13 cellular contexts compared by ENCODE assay signal in the genomic region with DNA sequence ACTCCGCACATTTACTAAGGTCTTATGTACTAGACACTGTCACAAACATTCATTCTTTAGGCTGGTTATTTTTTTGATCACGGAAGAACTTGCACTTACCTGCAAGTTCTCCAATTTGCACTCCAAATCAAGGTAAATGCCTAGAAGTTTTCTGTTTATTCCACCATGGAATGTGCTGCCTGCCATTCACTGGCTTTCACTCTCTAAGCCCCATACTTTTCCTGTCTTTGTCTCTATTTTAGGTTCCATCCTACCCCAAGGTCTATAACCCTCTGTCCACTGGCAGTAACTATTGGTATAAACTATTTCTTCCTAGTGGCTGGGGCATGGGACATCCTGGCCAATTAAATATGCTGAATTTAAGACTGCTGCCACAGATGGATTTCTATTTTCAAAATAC. TPM values are rescaled to one million over a fixed set of nuclear protein-coding genes. Genes with fewer than 3 reads are reported as not detected.
DNase-seq lines count a peak whose midpoint lies in the region; ATAC-seq and TF ChIP-seq lines count a peak whose summit lies in the region.
"Had no signal": no experiment of that assay in that cellular context is flagged by ENCODE, and none has a peak within 500 bp of the region (broad histone marks: within the 10 kb centered on the region; RNA-seq: fewer than 3 reads in every experiment).

No MANE protein-coding gene starts in this region.

- no peak overlapping the region for H3K4me3 Mint-ChIP-seq in activated CD4-positive, alpha-beta T cell treated with anti-CD3 and anti-CD28 coated beads, Interleukin-2, amount 10 ng/mL, durations not matched to agents 24 days and 14 days
- peak overlapping the region in 2 of 4 donors; percentile 3 to 52 for H3K4me3 Mint-ChIP-seq in IgD-negative memory B cell
- H3K4me3 Mint-ChIP-seq in activated naive CD8-positive, alpha-beta T cell treated with anti-CD3 and anti-CD28 coated beads for 36 hours = no peak overlapping the region
- H3K4me3 Mint-ChIP-seq: CD14-positive monocyte, type B pancreatic cell had no signal

- no peaks in the 10 kb centered on the region for H3K27me3 Mint-ChIP-seq in activated CD4-positive, alpha-beta T cell treated with anti-CD3 and anti-CD28 coated beads, Interleukin-2, amount 10 ng/mL, durations not matched to agents 24 days and 14 days
- H3K27me3 Mint-ChIP-seq in IgD-negative memory B cell = no peaks in the 10 kb centered on the region
- no peaks in the 10 kb centered on the region for H3K27me3 Mint-ChIP-seq in activated naive CD8-positive, alpha-beta T cell treated with anti-CD3 and anti-CD28 coated beads for 36 hours
- H3K27me3 Mint-ChIP-seq: type B pancreatic cell had no signal

- intact Hi-C loops in activated CD4-positive, alpha-beta T cell treated with anti-CD3 and anti-CD28 coated beads, Interleukin-2, amount 10 ng/mL, durations not matched to agents 24 days and 14 days (cut with micrococcal nuclease) = no loop called here

- peaks cover 93% of the 10 kb centered on the region for H3K36me3 ChIP-seq in neutrophil

- H3K27ac ChIP-seq in neutrophil = peak overlapping the region; percentile 85

- TF ChIP-seq CTCF in neutrophil (IDR thresholded peaks at IDR 0.05) = no peak

- H3K27me3 ChIP-seq in neutrophil = no peaks in the 10 kb centered on the region

- no peak for DNase-seq in activated CD4-positive, alpha-beta T cell treated with anti-CD3 and anti-CD28 coated beads, Interleukin-2, amount 10 ng/mL, durations not matched to agents 24 days and 14 days
- DNase-seq in activated CD4-positive, alpha-beta T cell treated with anti-CD3 and anti-CD28 coated beads for 1 hour = no peak
- no peak for DNase-seq in activated naive CD8-positive, alpha-beta T cell treated with anti-CD3 and anti-CD28 coated beads for 36 hours
- no peak for DNase-seq in NCI-H82 treated with DMSO at 0.1 percent for 48 hours (lab: John Stamatoyannopoulos, UW; ENCODE audit: unreplicated experiment)
- no peak for DNase-seq in activated CD4-positive, CD25-positive, alpha-beta regulatory T cell treated with anti-CD3 and anti-CD28 coated beads, Interleukin-2, amount 50 U/mL, for 72 hours
- DNase-seq: DMS79 treated with DMSO at 0.1 percent for 48 hours; glutamatergic neuron; stimulated activated naive CD4-positive, alpha-beta T cell treated with Interleukin-2 at 50 U/mL for 16 hours had no signal

- peaks cover 83 to 88% of the 10 kb centered on the region in 2 experiments for H3K4me1 ChIP-seq in neutrophil (ENCODE audit: control insufficient read depth in 1 of 2, insufficient read depth in 1 of 2, low read depth in 1 of 2, low read length in 1 of 2)

- H3K27ac Mint-ChIP-seq in activated CD4-positive, alpha-beta T cell treated with anti-CD3 and anti-CD28 coated beads, Interleukin-2, amount 10 ng/mL, durations not matched to agents 24 days and 14 days = peak overlapping the region; percentile 6
- H3K27ac Mint-ChIP-seq in IgD-negative memory B cell = peak overlapping the region; percentile 79 to 92 (median 90)
- peak overlapping the region; percentile 91 for H3K27ac Mint-ChIP-seq in activated naive CD8-positive, alpha-beta T cell treated with anti-CD3 and anti-CD28 coated beads for 36 hours

- peaks cover 65% of the 10 kb centered on the region for H3K4me1 Mint-ChIP-seq in activated CD4-positive, alpha-beta T cell treated with anti-CD3 and anti-CD28 coated beads, Interleukin-2, amount 10 ng/mL, durations not matched to agents 24 days and 14 days
- H3K4me1 Mint-ChIP-seq in IgD-negative memory B cell = peaks cover 47 to 56% (median 49%) of the 10 kb centered on the region in 3 donors
- H3K4me1 Mint-ChIP-seq in activated naive CD8-positive, alpha-beta T cell treated with anti-CD3 and anti-CD28 coated beads for 36 hours = peaks cover 70% of the 10 kb centered on the region

- H3K9me3 Mint-ChIP-seq in activated CD4-positive, alpha-beta T cell treated with anti-CD3 and anti-CD28 coated beads, Interleukin-2, amount 10 ng/mL, durations not matched to agents 24 days and 14 days = no peaks in the 10 kb centered on the region
- H3K9me3 Mint-ChIP-seq in IgD-negative memory B cell = no peaks in the 10 kb centered on the region
- no peaks in the 10 kb centered on the region for H3K9me3 Mint-ChIP-seq in activated naive CD8-positive, alpha-beta T cell treated with anti-CD3 and anti-CD28 coated beads for 36 hours
- H3K9me3 Mint-ChIP-seq: type B pancreatic cell had no signal

- no peak for ATAC-seq in GM19035 (IDR thresholded peaks at IDR 0.05; ENCODE audit: unreplicated experiment)

- peaks cover 49% of the 10 kb centered on the region for H3K36me3 Mint-ChIP-seq in activated CD4-positive, alpha-beta T cell treated with anti-CD3 and anti-CD28 coated beads, Interleukin-2, amount 10 ng/mL, durations not matched to agents 24 days and 14 days (ENCODE audit: low read depth)
- H3K36me3 Mint-ChIP-seq in IgD-negative memory B cell = no peaks in the 10 kb centered on the region
- peaks cover 64% of the 10 kb centered on the region for H3K36me3 Mint-ChIP-seq in activated naive CD8-positive, alpha-beta T cell treated with anti-CD3 and anti-CD28 coated beads for 36 hours

- peak overlapping the region in 1 of 2 experiments; percentile 33 for H3K4me3 ChIP-seq in neutrophil (ENCODE audit: low read depth in 1 of 2, low read length in 1 of 2)

- H3K9me3 ChIP-seq in neutrophil = no peaks in the 10 kb centered on the region

RNA-seq across cellular contexts. Expression of gene XPO6, which starts 15.9 kb away (rescaled TPM):
- 230 and 245 TPM in 2 replicates for total RNA-seq in activated CD4-positive, alpha-beta T cell treated with anti-CD3 and anti-CD28 coated beads, Interleukin-2, amount 10 ng/mL, durations not matched to agents 24 days and 14 days
- polyA plus RNA-seq in IgD-negative memory B cell = 86.1 TPM
- total RNA-seq in activated naive CD8-positive, alpha-beta T cell treated with anti-CD3 and anti-CD28 coated beads for 36 hours = 100 to 1,000 TPM; 234 to 241 TPM

Comparison
In these comparisons a context has a peak if more than half of its experiments do, and no peak if none do; other contexts are left out.
1. H3K27ac Mint-ChIP-seq: peak in every context shown above with its lines; median percentile 91 in activated naive CD8-positive, alpha-beta T cell treated with anti-CD3 and anti-CD28 coated beads for 36 hours; 90 in IgD-negative memory B cell; 6 in activated CD4-positive, alpha-beta T cell treated with anti-CD3 and anti-CD28 coated beads, Interleukin-2, amount 10 ng/mL, durations not matched to agents 24 days and 14 days.